1 cellular context compared by ENCODE assay signal in genomic region chr20:37913563-37914366, GRCh38.
A peak's percentile ranks its signal among the peaks of the same experiment; 100 is the strongest.
TF ChIP-seq lines count a peak whose summit lies in the region.

No MANE protein-coding gene starts in this region.

TF ChIP-seq in HepG2, 621 proteins besides CTCF, POLR2A, EP300 and RAD21 (continued from another document):
- TF ChIP-seq AHDC1 (CRISPR knock-in tag; IDR thresholded peaks at IDR 0.05; ENCODE audit: borderline replicate concordance): no peak
- TF ChIP-seq NONO (IDR thresholded peaks at IDR 0.05): 0 out of 2 replicates have a peak, but pooled peaks have one; percentile 66
- no peak for TF ChIP-seq NONO (CRISPR knock-in tag; conservative IDR thresholded peaks at IDR 0.05)
- TF ChIP-seq ZNF282 (IDR thresholded peaks at IDR 0.05; ENCODE audit: partially characterized antibody): peak; percentile 77
- TF ChIP-seq FOXC1 (CRISPR knock-in tag; IDR thresholded peaks at IDR 0.05; ENCODE audit: borderline replicate concordance): no peak
- no peak for TF ChIP-seq MZF1 (CRISPR knock-in tag; IDR thresholded peaks at IDR 0.05; ENCODE audit: borderline replicate concordance)
- no peak for TF ChIP-seq CSRNP2 (CRISPR knock-in tag; conservative IDR thresholded peaks at IDR 0.05; ENCODE audit: low read depth)
- no peak for TF ChIP-seq EHMT2 (IDR thresholded peaks at IDR 0.05; ENCODE audit: borderline replicate concordance, low read depth, low read length)
- no peak for TF ChIP-seq ZNF10 (CRISPR knock-in tag; IDR thresholded peaks at IDR 0.05; ENCODE audit: borderline replicate concordance, low read depth)
- TF ChIP-seq, protein P1, sequence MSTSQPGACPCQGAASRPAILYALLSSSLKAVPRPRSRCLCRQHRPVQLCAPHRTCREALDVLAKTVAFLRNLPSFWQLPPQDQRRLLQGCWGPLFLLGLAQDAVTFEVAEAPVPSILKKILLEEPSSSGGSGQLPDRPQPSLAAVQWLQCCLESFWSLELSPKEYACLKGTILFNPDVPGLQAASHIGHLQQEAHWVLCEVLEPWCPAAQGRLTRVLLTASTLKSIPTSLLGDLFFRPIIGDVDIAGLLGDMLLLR (CRISPR knock-in tag; IDR thresholded peaks at IDR 0.05): no peak
- TF ChIP-seq ZNF333 (CRISPR knock-in tag; IDR thresholded peaks at IDR 0.05; ENCODE audit: borderline replicate concordance): 0 out of 2 replicates have a peak, but pooled peaks have one; percentile 38
- peak; percentile 17; the same call in 1 of the 2 replicates for TF ChIP-seq FOXA1 (IDR thresholded peaks at IDR 0.05)
- no peak for TF ChIP-seq FOXA1 (CRISPR knock-in tag; IDR thresholded peaks at IDR 0.05)
- no peak for TF ChIP-seq IRF2 (CRISPR knock-in tag; IDR thresholded peaks at IDR 0.05)
- no peak for TF ChIP-seq NCOA1 (CRISPR knock-in tag; IDR thresholded peaks at IDR 0.05)
- no peak for TF ChIP-seq DMAP1 (CRISPR knock-in tag; IDR thresholded peaks at IDR 0.05)
- no peak for TF ChIP-seq MED13 (CRISPR knock-in tag; IDR thresholded peaks at IDR 0.05)
- TF ChIP-seq ZNF772 (CRISPR knock-in tag; IDR thresholded peaks at IDR 0.05): peak; percentile 41; the same call in 1 of the 2 replicates
- no peak for TF ChIP-seq SALL2 (CRISPR knock-in tag; IDR thresholded peaks at IDR 0.05)
- 0 out of 2 replicates have a peak, but pooled peaks have one; percentile 54 for TF ChIP-seq WIZ (CRISPR knock-in tag; IDR thresholded peaks at IDR 0.05)
- peak; percentile 93; the same call in 1 of the 2 replicates for TF ChIP-seq ZNF646 (CRISPR knock-in tag; IDR thresholded peaks at IDR 0.05)
- TF ChIP-seq BORCS8-MEF2B (CRISPR knock-in tag; IDR thresholded peaks at IDR 0.05): 0 out of 2 replicates have a peak, but pooled peaks have one; percentile 28
- no peak for TF ChIP-seq FOSL2 (CRISPR knock-in tag; IDR thresholded peaks at IDR 0.05)
- no peak for TF ChIP-seq ZNF441 (CRISPR knock-in tag; IDR thresholded peaks at IDR 0.05; ENCODE audit: borderline replicate concordance)
